ENCODE assay signal across 16 cellular contexts in the genomic region with DNA sequence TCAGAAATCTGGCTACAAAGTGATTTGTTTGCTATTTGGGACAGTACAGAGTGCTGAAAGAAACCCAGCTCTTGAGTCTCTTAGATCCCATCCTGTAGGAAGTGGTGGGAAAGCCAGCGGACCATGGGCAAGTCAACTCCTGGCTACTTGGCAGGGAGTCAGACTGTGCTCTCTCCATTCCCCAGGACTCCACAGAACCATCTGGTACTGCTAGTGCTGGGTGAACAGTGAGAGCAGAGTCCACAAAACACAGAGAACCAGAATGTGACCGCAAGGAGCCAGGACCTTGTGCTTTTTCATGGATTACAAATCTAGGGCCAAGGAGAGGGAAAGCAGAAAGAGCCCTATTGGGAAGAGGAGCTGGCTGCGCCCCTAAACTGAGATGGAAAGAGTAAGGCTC.
"Had no signal": no experiment of that assay in that cellular context is flagged by ENCODE, and none has a peak within 500 bp of the region (broad histone marks: within the 10 kb centered on the region; RNA-seq: fewer than 3 reads in every experiment).

No MANE protein-coding gene starts in this region.

- H3K9me3 ChIP-seq: psoas muscle, sigmoid colon, testis had no signal

- H3K27me3 Mint-ChIP-seq: activated CD4-positive, alpha-beta T cell treated with anti-CD3 and anti-CD28 coated beads for 36 hours; stimulated activated naive CD8-positive, alpha-beta T cell treated with anti-CD3 and anti-CD28 coated beads, Interleukin-15, Interleukin-2, amounts not matched to agents 100 ng/mL and 50 ng/mL, for 24 hours had no signal

- H3K36me3 ChIP-seq: sigmoid colon had no signal

- H3K4me1 Mint-ChIP-seq: immature natural killer cell, natural killer cell had no signal

- H3K27ac Mint-ChIP-seq: activated CD4-positive, alpha-beta T cell treated with anti-CD3 and anti-CD28 coated beads for 36 hours; activated CD8-positive, alpha-beta T cell treated with anti-CD3 and anti-CD28 coated beads, Interleukin-2, amount 10 ng/mL, durations not matched to agents 7 days and 5 days; immature natural killer cell; natural killer cell; stimulated activated naive CD8-positive, alpha-beta T cell treated with anti-CD3 and anti-CD28 coated beads, Interleukin-15, Interleukin-2, amounts not matched to agents 100 ng/mL and 50 ng/mL, for 24 hours; T-helper 2 cell treated with Interferon-gamma antibody and Interleukin-4, amounts not matched to agents 5 μg/mL and 100 μg/mL, for 36 hours had no signal

- H3K36me3 Mint-ChIP-seq: natural killer cell had no signal

- H3K4me3 ChIP-seq: psoas muscle, sigmoid colon, testis had no signal

- H3K27me3 ChIP-seq: sigmoid colon, testis had no signal

- H3K9me3 Mint-ChIP-seq: activated T-helper 1 cell treated with anti-CD3 and anti-CD28 coated beads, Interleukin-12 subunit alpha, Interleukin-12 subunit beta, Interleukin-2, Interleukin-4 antibody, amounts not matched to agents 30 ng/mL and 10 ng/mL and 1 ng/mL, durations not matched to agents 14 hours and 24 hours and 36 hours; immature natural killer cell; natural killer cell; stimulated activated naive CD8-positive, alpha-beta T cell treated with anti-CD3 and anti-CD28 coated beads, Interleukin-15, Interleukin-2, amounts not matched to agents 100 ng/mL and 50 ng/mL, for 24 hours; T-helper 2 cell treated with Interferon-gamma antibody and Interleukin-4, amounts not matched to agents 5 μg/mL and 100 μg/mL, for 36 hours had no signal

- ATAC-seq: activated CD4-positive, alpha-beta T cell treated with anti-CD3 and anti-CD28 coated beads for 36 hours; activated CD8-positive, alpha-beta T cell treated with anti-CD3 and anti-CD28 coated beads, Interleukin-2, amount 10 ng/mL, durations not matched to agents 7 days and 5 days; left colon; natural killer cell; psoas muscle had no signal

- H3K27ac ChIP-seq: psoas muscle, testis had no signal

- H3K4me3 Mint-ChIP-seq: activated CD4-positive, alpha-beta T cell treated with anti-CD3 and anti-CD28 coated beads for 36 hours; activated CD8-positive, alpha-beta T cell treated with anti-CD3 and anti-CD28 coated beads, Interleukin-2, amount 10 ng/mL, durations not matched to agents 7 days and 5 days; activated T-helper 1 cell treated with anti-CD3 and anti-CD28 coated beads, Interleukin-12 subunit alpha, Interleukin-12 subunit beta, Interleukin-2, Interleukin-4 antibody, amounts not matched to agents 30 ng/mL and 10 ng/mL and 1 ng/mL, durations not matched to agents 14 hours and 24 hours and 36 hours; immature natural killer cell; natural killer cell; stimulated activated naive CD8-positive, alpha-beta T cell treated with anti-CD3 and anti-CD28 coated beads, Interleukin-15, Interleukin-2, amounts not matched to agents 100 ng/mL and 50 ng/mL, for 24 hours; T-helper 2 cell treated with Interferon-gamma antibody and Interleukin-4, amounts not matched to agents 5 μg/mL and 100 μg/mL, for 36 hours had no signal

- DNase-seq: activated CD4-positive, alpha-beta T cell treated with anti-CD3 and anti-CD28 coated beads for 36 hours; activated CD8-positive, alpha-beta memory T cell treated with anti-CD3 and anti-CD28 coated beads, Interleukin-2, amount 50 U/mL, for 48 hours; activated CD8-positive, alpha-beta T cell treated with anti-CD3 and anti-CD28 coated beads, Interleukin-2, amount 10 ng/mL, durations not matched to agents 7 days and 5 days; activated naive CD4-positive, alpha-beta T cell; central memory CD4-positive, alpha-beta T cell; immature natural killer cell; left colon; mammary epithelial cell; natural killer cell; psoas muscle; sigmoid colon; stimulated activated CD4-positive, alpha-beta T cell treated with anti-CD3 and anti-CD28 coated beads, Interleukin-2, amount 100 ng/mL, for 48 hours; testis had no signal
